Comparison of ENCODE assay signal across 23 cellular contexts in the genomic region with DNA sequence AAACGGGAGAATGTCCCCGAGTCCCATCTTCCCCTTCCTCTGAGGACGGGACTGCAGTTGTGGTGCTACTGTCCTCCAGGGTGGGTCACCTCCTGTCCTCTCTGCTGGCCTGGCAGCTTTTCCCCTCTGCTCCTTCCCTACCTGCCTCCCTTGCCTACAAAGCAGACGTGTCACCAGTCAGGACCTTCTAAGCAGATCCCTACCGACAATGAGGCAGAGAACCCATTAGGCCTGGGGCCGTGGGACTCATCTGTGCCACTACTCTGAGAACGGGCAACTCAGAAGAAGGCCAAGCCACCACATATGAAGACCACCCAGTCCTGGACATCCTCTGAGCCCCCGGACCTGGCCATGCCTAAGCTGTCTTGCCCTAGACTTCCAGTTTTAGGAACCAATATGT.
A peak's percentile ranks its signal among the peaks of the same experiment; 100 is the strongest.
DNase-seq lines count a peak whose midpoint lies in the region; ATAC-seq and TF ChIP-seq lines count a peak whose summit lies in the region.
"Had no signal": no experiment of that assay in that cellular context is flagged by ENCODE, and none has a peak within 500 bp of the region (broad histone marks: within the 10 kb centered on the region; RNA-seq: fewer than 3 reads in every experiment).

No MANE protein-coding gene starts in this region.

- no peak overlapping the region for H3K4me3 ChIP-seq in coronary artery
- H3K4me3 ChIP-seq in upper lobe of right lung, result no peak overlapping the region
- H3K4me3 ChIP-seq: BLaER1 treated with 17β-estradiol and CSF1 and Interleukin-3, amounts not matched to agents 10 nM and 100 nM had no signal

- H3K36me3 Mint-ChIP-seq in chondrocyte (ENCODE audit: low read depth), result no peaks in the 10 kb centered on the region
- H3K36me3 Mint-ChIP-seq: CD4-positive, alpha-beta memory T cell; IgD-negative memory B cell had no signal

- TF ChIP-seq CTCF in coronary artery (IDR thresholded peaks at IDR 0.05) (no peak), upper lobe of right lung (IDR thresholded peaks at IDR 0.05) (no peak), chondrocyte (IDR thresholded peaks at IDR 0.05) (no peak)

- ATAC-seq in upper lobe of right lung, result no peak
- ATAC-seq in HG03139 (IDR thresholded peaks at IDR 0.05; ENCODE audit: unreplicated experiment), result no peak
- ATAC-seq: Panc1 had no signal

- no peaks in the 10 kb centered on the region for H3K36me3 ChIP-seq in upper lobe of right lung
- H3K36me3 ChIP-seq: BLaER1 treated with 17β-estradiol and CSF1 and Interleukin-3, amounts not matched to agents 10 nM and 100 nM had no signal

- H3K4me1 ChIP-seq in upper lobe of right lung, result no peaks in the 10 kb centered on the region
- H3K4me1 ChIP-seq: Caco-2 had no signal

- no peak overlapping the region for H3K4me3 Mint-ChIP-seq in chondrocyte (ENCODE audit: unreplicated experiment)

- H3K27ac ChIP-seq in coronary artery (no peak overlapping the region), upper lobe of right lung (no peak overlapping the region)
- H3K27ac ChIP-seq: 22Rv1; BLaER1 treated with 17β-estradiol and CSF1 and Interleukin-3, amounts not matched to agents 10 nM and 100 nM had no signal

- no peaks in the 10 kb centered on the region for H3K4me1 Mint-ChIP-seq in chondrocyte (ENCODE audit: low read depth)
- H3K4me1 Mint-ChIP-seq: CD4-positive, alpha-beta memory T cell had no signal

- no peaks in the 10 kb centered on the region for H3K27me3 ChIP-seq in upper lobe of right lung
- H3K27me3 ChIP-seq: BLaER1 treated with 17β-estradiol and CSF1 and Interleukin-3, amounts not matched to agents 10 nM and 100 nM had no signal

- no peaks in the 10 kb centered on the region for H3K9me3 Mint-ChIP-seq in chondrocyte (ENCODE audit: low read depth)
- H3K9me3 Mint-ChIP-seq: CD4-positive, alpha-beta memory T cell; IgD-negative memory B cell had no signal

- DNase-seq in activated CD8-positive, alpha-beta memory T cell treated with anti-CD3 and anti-CD28 coated beads for 24 hours, result peak; percentile 26
- no peak for DNase-seq in activated CD8-positive, alpha-beta memory T cell treated with anti-CD3 and anti-CD28 coated beads, Interleukin-2, amount 50 U/mL, for 48 hours
- DNase-seq in coronary artery (ENCODE audit: low spot score) (peak; percentile 64), posterior vena cava (ENCODE audit: low spot score) (peak; percentile 62), upper lobe of right lung (peak; percentile 18), chondrocyte (ENCODE audit: low spot score) (no peak)
- no peak for DNase-seq in activated CD4-positive, alpha-beta T cell treated with anti-CD3 and anti-CD28 coated beads for 1 hour
- DNase-seq: Caco-2; CD4-positive, alpha-beta memory T cell; DMS 273 treated with DMSO at 0.1 percent for 48 hours; DMS79 treated with DMSO at 0.1 percent for 48 hours; NCI-H1105; NCI-H146; NCI-H2029; NCI-H226; NCI-H510A treated with DMSO at 0.1 percent for 48 hours; NCI-H748 treated with DMSO at 0.1 percent for 48 hours; NK-92 treated with Interleukin-12 subunit alpha and Interleukin-12 subunit beta, amount 100 ng/mL, for 24 hours had no signal

- intact Hi-C loops in posterior vena cava (cut with DNase I), result no loop called here
- intact Hi-C loops in upper lobe of right lung (cut with DNase I), result no loop called here

- H3K9me3 ChIP-seq in upper lobe of right lung, result no peaks in the 10 kb centered on the region
- H3K9me3 ChIP-seq: BLaER1 treated with 17β-estradiol and CSF1 and Interleukin-3, amounts not matched to agents 10 nM and 100 nM; Caco-2 had no signal

- no peak overlapping the region for H3K27ac Mint-ChIP-seq in chondrocyte (ENCODE audit: unreplicated experiment)
- H3K27ac Mint-ChIP-seq: CD4-positive, alpha-beta memory T cell had no signal

- peaks cover 42% of the 10 kb centered on the region for H3K27me3 Mint-ChIP-seq in chondrocyte (ENCODE audit: low read depth)

Comparison
In these comparisons a context has a peak if more than half of its experiments do, and no peak if none do; other contexts are left out.
1. DNase-seq: peak in activated CD8-positive, alpha-beta memory T cell treated with anti-CD3 and anti-CD28 coated beads for 24 hours (single experiment), coronary artery (single experiment), posterior vena cava (single experiment) and upper lobe of right lung (single experiment); none in activated CD8-positive, alpha-beta memory T cell treated with anti-CD3 and anti-CD28 coated beads, Interleukin-2, amount 50 U/mL, for 48 hours (single experiment), chondrocyte (single experiment) and activated CD4-positive, alpha-beta T cell treated with anti-CD3 and anti-CD28 coated beads for 1 hour (single experiment).